10 cellular contexts compared by ENCODE assay signal in genomic region chr13:46665243-46665629, GRCh38.
DNase-seq lines count a peak whose midpoint lies in the region; ATAC-seq and TF ChIP-seq lines count a peak whose summit lies in the region.
"Had no signal": no experiment of that assay in that cellular context is flagged by ENCODE, and none has a peak within 500 bp of the region (broad histone marks: within the 10 kb centered on the region; RNA-seq: fewer than 3 reads in every experiment).

No MANE protein-coding gene starts in this region.

- H2AFZ ChIP-seq in smooth muscle cell (ENCODE audit: low read depth): no peak overlapping the region

- peak overlapping the region; percentile 47; the same call in 1 of the 2 replicates for H3K27ac ChIP-seq in SJCRH30
- H3K27ac ChIP-seq in esophagus muscularis mucosa (replicated peaks in 1 of 4): peak overlapping the region; percentile 46 to 59 (median 50)
- peak overlapping the region; percentile 80 for H3K27ac ChIP-seq in smooth muscle cell (ENCODE audit: low read depth)
- H3K27ac ChIP-seq in upper lobe of left lung: peak overlapping the region in 2 of 4 donors; percentile 51

- DNase-seq in SJCRH30 (no peak), esophagus muscularis mucosa (ENCODE audit: extremely low spot score) (no peak), smooth muscle cell (lab: John Stamatoyannopoulos, UW; ENCODE audit: unreplicated experiment) (no peak), upper lobe of left lung (no peak), midbrain (lab: John Stamatoyannopoulos, UW) (no peak), SW480 (ENCODE audit: low spot score) (no peak)
- DNase-seq: activated effector memory CD4-positive, alpha-beta T cell treated with anti-CD3 and anti-CD28 coated beads, Interleukin-2, amount 50 U/mL, for 16 hours; Karpas-422; NCI-H510A treated with DMSO at 0.1 percent for 48 hours had no signal

- peak overlapping the region; percentile 76 for H3K4me2 ChIP-seq in smooth muscle cell

- H3K4me3 ChIP-seq in GM08714 (ENCODE audit: low read length) (peak overlapping the region; percentile 57; the same call in 1 of the 2 replicates), SJCRH30 (no peak overlapping the region), esophagus muscularis mucosa (no peak overlapping the region), smooth muscle cell (peak overlapping the region; percentile 6), upper lobe of left lung (no peak overlapping the region)

- H3K9me3 ChIP-seq in SJCRH30 (replicated peaks) (no peaks in the 10 kb centered on the region), esophagus muscularis mucosa (no peaks in the 10 kb centered on the region), smooth muscle cell (replicated peaks; ENCODE audit: low read depth) (no peaks in the 10 kb centered on the region), upper lobe of left lung (no peaks in the 10 kb centered on the region)

- peaks cover 48% of the 10 kb centered on the region for H3K79me2 ChIP-seq in smooth muscle cell (ENCODE audit: low read depth)

- H3K36me3 ChIP-seq in SJCRH30 (0 out of 2 replicates have a peak, but pooled peaks cover 2% of the 10 kb centered on the region), esophagus muscularis mucosa (peaks cover 0 to 4% (median under 1%) of the 10 kb centered on the region in 4 donors), smooth muscle cell (ENCODE audit: low read depth) (no peaks in the 10 kb centered on the region), upper lobe of left lung (peaks cover 0 to 3% (median 1%) of the 10 kb centered on the region in 4 donors)

- TF ChIP-seq EP300 in esophagus muscularis mucosa (IDR thresholded peaks at IDR 0.05): no peak
- no peak for TF ChIP-seq EP300 in upper lobe of left lung (IDR thresholded peaks at IDR 0.05)

- peaks cover 43% of the 10 kb centered on the region for H4K20me1 ChIP-seq in smooth muscle cell (ENCODE audit: low read depth)

- peaks cover 33% of the 10 kb centered on the region for H3F3A ChIP-seq in smooth muscle cell (ENCODE audit: low read depth)

- H3K4me1 ChIP-seq in SJCRH30 (peaks cover 32% of the 10 kb centered on the region), esophagus muscularis mucosa (peaks cover 66 to 86% (median 81%) of the 10 kb centered on the region in 4 donors), smooth muscle cell (ENCODE audit: low read depth) (peaks cover 40% of the 10 kb centered on the region), upper lobe of left lung (peaks cover 23 to 55% (median 49%) of the 10 kb centered on the region in 4 donors)

- no peak for ATAC-seq in upper lobe of left lung (ENCODE audit: low FRiP score in 2 of 2)

- intact Hi-C loops in esophagus muscularis mucosa (cut with DNase I): no loop called here

- TF ChIP-seq CTCF in esophagus muscularis mucosa (IDR thresholded peaks at IDR 0.05) (no peak), smooth muscle cell (IDR thresholded peaks at IDR 0.05; ENCODE audit: borderline replicate concordance, insufficient read depth, poor library complexity, severe bottlenecking) (no peak), upper lobe of left lung (IDR thresholded peaks at IDR 0.05) (no peak)

- H3K9ac ChIP-seq in smooth muscle cell (ENCODE audit: low read depth): peak overlapping the region; percentile 10

- TF ChIP-seq POLR2A in esophagus muscularis mucosa (IDR thresholded peaks at IDR 0.05; ENCODE audit: low read depth) (no peak), upper lobe of left lung (IDR thresholded peaks at IDR 0.05) (no peak)

- H3K27me3 ChIP-seq in SJCRH30 (no peaks in the 10 kb centered on the region), esophagus muscularis mucosa (no peaks in the 10 kb centered on the region), smooth muscle cell (ENCODE audit: low read depth) (no peaks in the 10 kb centered on the region), upper lobe of left lung (no peaks in the 10 kb centered on the region)

Comparison
In these comparisons a context has a peak if more than half of its experiments do, and no peak if none do; other contexts are left out.
1. H3K4me3 ChIP-seq: peak in GM08714 (single experiment) and smooth muscle cell (single experiment); none in SJCRH30 (single experiment), esophagus muscularis mucosa (0 of 4) and upper lobe of left lung (0 of 4).